8 cellular contexts compared by ENCODE assay signal in genomic region chr10:59865101-59865500, GRCh38. TPM values are rescaled to one million over a fixed set of nuclear protein-coding genes. Genes with fewer than 3 reads are reported as not detected.
A peak's percentile ranks its signal among the peaks of the same experiment; 100 is the strongest.
DNase-seq lines count a peak whose midpoint lies in the region; ATAC-seq and TF ChIP-seq lines count a peak whose summit lies in the region.

No MANE protein-coding gene starts in this region.

- H3K4me1 ChIP-seq in uterus, result peaks cover 0 to 9% of the 10 kb centered on the region in 2 donors

- peak overlapping the region; percentile 59 to 68 for H3K27ac ChIP-seq in uterus

- DNase-seq in GF-D8 (lab: John Stamatoyannopoulos, UW) (peak; percentile 12), iPS-NIHi11 (ENCODE audit: low spot score) (peak; percentile 65), uterus (peak in 1 of 2 donors; percentile 29), kidney glomerular epithelial cell (lab: John Stamatoyannopoulos, UW) (no peak), ureter (ENCODE audit: low spot score) (no peak)
- DNase-seq in activated CD8-positive, alpha-beta T cell treated with anti-CD3 and anti-CD28 coated beads, Interleukin-2, amount 10 ng/mL, durations not matched to agents 7 days and 5 days, result peak; percentile 36

- H3K4me3 ChIP-seq in uterus, result no peak overlapping the region

- peaks cover 20% of the 10 kb centered on the region for H3K4me1 Mint-ChIP-seq in activated CD8-positive, alpha-beta T cell treated with anti-CD3 and anti-CD28 coated beads, Interleukin-2, amount 10 ng/mL, durations not matched to agents 7 days and 5 days (ENCODE audit: low read depth)

- H3K9me3 ChIP-seq in uterus, result no peaks in the 10 kb centered on the region

- H3K4me3 Mint-ChIP-seq in activated CD8-positive, alpha-beta T cell treated with anti-CD3 and anti-CD28 coated beads, Interleukin-2, amount 10 ng/mL, durations not matched to agents 7 days and 5 days, result no peak overlapping the region

- peak; percentile 80 for ATAC-seq in GM19395 (IDR thresholded peaks at IDR 0.05; ENCODE audit: unreplicated experiment)
- peak; percentile 61 for ATAC-seq in HG03520 (IDR thresholded peaks at IDR 0.05; ENCODE audit: unreplicated experiment)
- peak; percentile 77 for ATAC-seq in activated CD8-positive, alpha-beta T cell treated with anti-CD3 and anti-CD28 coated beads, Interleukin-2, amount 10 ng/mL, durations not matched to agents 7 days and 5 days

- POLR2A ChIA-PET in activated CD8-positive, alpha-beta T cell treated with anti-CD3 and anti-CD28 coated beads, Interleukin-2, amount 10 ng/mL, durations not matched to agents 7 days and 5 days (lab: Charles Lee), result interaction anchor here (0.6 to 4.3 kb wide), 2 partner anchors 8 to 42 kb away, joined by 3 to 38 read pairs; partner anchors contain the start of gene CCDC6

- no peak for TF ChIP-seq POLR2A in uterus (IDR thresholded peaks at IDR 0.05)

- H3K36me3 Mint-ChIP-seq in activated CD8-positive, alpha-beta T cell treated with anti-CD3 and anti-CD28 coated beads, Interleukin-2, amount 10 ng/mL, durations not matched to agents 7 days and 5 days (ENCODE audit: low read depth), result peaks cover 10% of the 10 kb centered on the region

- CTCF ChIA-PET in activated CD8-positive, alpha-beta T cell treated with anti-CD3 and anti-CD28 coated beads, Interleukin-2, amount 10 ng/mL, durations not matched to agents 7 days and 5 days (lab: Charles Lee), result interaction anchor here (0.6 to 5.9 kb wide), 29 partner anchors 8 to 343 kb away, joined by 3 to 129 read pairs (median 7); partner anchors contain the start of gene CCDC6

- no peaks in the 10 kb centered on the region for H3K36me3 ChIP-seq in uterus

- H3K27me3 ChIP-seq in uterus, result no peaks in the 10 kb centered on the region

- H3K27ac Mint-ChIP-seq in activated CD8-positive, alpha-beta T cell treated with anti-CD3 and anti-CD28 coated beads, Interleukin-2, amount 10 ng/mL, durations not matched to agents 7 days and 5 days, result no peak overlapping the region

- H3K9me3 Mint-ChIP-seq in activated CD8-positive, alpha-beta T cell treated with anti-CD3 and anti-CD28 coated beads, Interleukin-2, amount 10 ng/mL, durations not matched to agents 7 days and 5 days (ENCODE audit: insufficient read depth), result no peaks in the 10 kb centered on the region

- H3K27me3 Mint-ChIP-seq in activated CD8-positive, alpha-beta T cell treated with anti-CD3 and anti-CD28 coated beads, Interleukin-2, amount 10 ng/mL, durations not matched to agents 7 days and 5 days (ENCODE audit: low read depth), result no peaks in the 10 kb centered on the region

- peak; percentile 28 to 31 (median 30) for TF ChIP-seq CTCF in uterus (IDR thresholded peaks at IDR 0.05)

- intact Hi-C loops in uterus (cut with DNase I; ENCODE audit: low total_unique reads), result no loop called here

RNA-seq across cellular contexts. Expression of gene CCDC6, which starts 41.3 kb away (rescaled TPM):
- 10 to 100 TPM; 18.3 to 19.4 TPM for total RNA-seq in activated CD8-positive, alpha-beta T cell treated with anti-CD3 and anti-CD28 coated beads, Interleukin-2, amount 10 ng/mL, durations not matched to agents 7 days and 5 days
- total RNA-seq in uterus (10 to 100 TPM; 53.2 to 72.4 (median 66.4) TPM), ureter (64.5 TPM)

Comparison
In these comparisons a context has a peak if more than half of its experiments do, and no peak if none do; other contexts are left out.
1. DNase-seq: peak in GF-D8 (single experiment), activated CD8-positive, alpha-beta T cell treated with anti-CD3 and anti-CD28 coated beads, Interleukin-2, amount 10 ng/mL, durations not matched to agents 7 days and 5 days (single experiment) and iPS-NIHi11 (single experiment); none in kidney glomerular epithelial cell (single experiment) and ureter (single experiment).
2. Peak in every context shown above with its lines, with median percentiles within 50 percentile points of each other: ATAC-seq.